Comparison of ENCODE assay signal across 8 cellular contexts in the genomic region with DNA sequence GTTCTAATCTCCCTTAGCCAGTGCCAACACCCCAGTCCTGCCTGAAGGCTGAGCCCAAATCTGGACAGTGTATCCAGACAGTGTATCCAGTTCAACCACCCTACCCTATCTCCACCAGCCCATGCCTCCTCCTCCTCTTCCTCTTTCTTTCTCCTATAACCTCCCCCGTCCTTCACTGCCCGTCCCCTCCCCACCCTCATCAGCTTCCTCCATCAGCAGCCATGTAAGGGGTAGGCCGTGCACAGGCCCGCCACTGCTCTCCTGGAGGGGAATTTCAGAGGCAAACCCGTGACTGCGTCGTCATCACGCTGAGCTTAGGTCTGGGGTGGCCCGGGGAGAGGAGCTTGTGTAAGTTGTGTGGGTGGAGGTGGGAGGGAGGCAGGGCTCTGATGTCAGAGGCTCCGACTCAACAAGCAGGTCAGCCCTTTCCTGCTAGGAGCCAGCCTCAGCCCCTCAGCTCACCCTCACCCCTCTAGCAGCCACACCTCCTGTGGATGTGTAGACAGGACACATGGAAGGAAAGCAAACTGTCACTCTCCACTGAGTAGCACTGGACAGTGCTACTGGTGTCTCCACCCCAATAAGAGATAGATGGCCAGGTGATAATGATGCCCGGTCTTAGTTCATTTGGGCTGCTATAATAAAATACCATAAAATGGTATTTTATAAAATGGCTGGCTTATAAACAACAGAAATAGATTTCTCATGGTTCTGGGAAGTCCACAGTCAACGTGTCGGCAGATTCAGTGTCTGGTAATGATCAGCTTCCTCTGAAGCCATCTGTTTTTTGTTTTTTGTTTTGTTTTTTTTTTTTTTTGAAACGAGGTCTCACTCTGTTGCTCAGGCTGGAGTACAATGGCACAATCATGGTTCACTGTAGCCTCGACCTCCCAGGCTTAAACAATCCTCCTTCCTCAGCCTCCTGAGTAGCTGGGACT. TPM values are rescaled to one million over a fixed set of nuclear protein-coding genes. Genes with fewer than 3 reads are reported as not detected.
A peak's percentile ranks its signal among the peaks of the same experiment; 100 is the strongest.
DNase-seq lines count a peak whose midpoint lies in the region; ATAC-seq and TF ChIP-seq lines count a peak whose summit lies in the region.

No MANE protein-coding gene starts in this region.

- H3K27me3 ChIP-seq in CD4-positive, alpha-beta T cell (ENCODE audit: control insufficient read depth, insufficient read depth, low read length), result no peaks in the 10 kb centered on the region
- H3K27me3 ChIP-seq in Loucy (ENCODE audit: insufficient read depth, low read length, poor library complexity, severe bottlenecking), result no peaks in the 10 kb centered on the region

- peaks cover 39% of the 10 kb centered on the region for H3K4me1 ChIP-seq in Loucy (ENCODE audit: insufficient read depth, low read length, poor library complexity, severe bottlenecking)

- TF ChIP-seq CTCF in CD4-positive, alpha-beta T cell (IDR thresholded peaks at IDR 0.05), result no peak
- TF ChIP-seq CTCF in Loucy (conservative IDR thresholded peaks at IDR 0.05; ENCODE audit: low read length), result no peak

- DNase-seq in CD4-positive, alpha-beta T cell, result peak; percentile 35 to 87 (median 66)
- peak in 2 of 3 experiments; percentile 68 to 75 for DNase-seq in activated CD8-positive, alpha-beta memory T cell treated with anti-CD3 and anti-CD28 coated beads for 48 hours (ENCODE audit: low read depth in 2 of 3, low spot score in 2 of 3)
- DNase-seq in fibroblast of peridontal ligament (ENCODE audit: extremely low read depth), result peak; percentile 34
- peak; percentile 93 for DNase-seq in renal cortical epithelial cell (ENCODE audit: low read depth)
- no peak for DNase-seq in superior temporal gyrus (ENCODE audit: extremely low spot score)
- DNase-seq in NCI-H526 (lab: John Stamatoyannopoulos, UW), result no peak

- POLR2A ChIA-PET in CD4-positive, alpha-beta T cell (lab: Charles Lee), result interaction anchor here (1.1 to 1.8 kb wide), 4 partner anchors 16 to 62 kb away, joined by 3 to 16 read pairs (median 4); no protein-coding TSS in a partner anchor

- no peak overlapping the region for H2AFZ ChIP-seq in Loucy (ENCODE audit: low read length)

- peak overlapping the region; percentile 82 for H3K27ac Mint-ChIP-seq in CD4-positive, alpha-beta T cell

- peak; percentile 96 for ATAC-seq in CD4-positive, alpha-beta T cell (ENCODE audit: poor library complexity)
- ATAC-seq in GM21526 (IDR thresholded peaks at IDR 0.05; ENCODE audit: low FRiP score, unreplicated experiment), result peak; percentile 83

- peak overlapping the region; percentile 18 for H3K4me2 ChIP-seq in Loucy (ENCODE audit: low read depth, low read length, poor library complexity, severe bottlenecking)

- no peaks in the 10 kb centered on the region for H3K79me2 ChIP-seq in Loucy (ENCODE audit: insufficient read depth, low read length)

- CTCF ChIA-PET in CD4-positive, alpha-beta T cell (lab: Charles Lee), result interaction anchor here (1.0 to 2.2 kb wide), 6 partner anchors 16 to 64 kb away, joined by 3 to 13 read pairs (median 7); no protein-coding TSS in a partner anchor

- no peaks in the 10 kb centered on the region for H4K20me1 ChIP-seq in Loucy (ENCODE audit: insufficient read depth, low read length, poor library complexity, severe bottlenecking)

- no peaks in the 10 kb centered on the region for H3K9me2 ChIP-seq in Loucy (replicated peaks; ENCODE audit: low read depth, low read length)

- H3K9ac ChIP-seq in Loucy (ENCODE audit: low read depth, low read length, poor library complexity, severe bottlenecking), result peak overlapping the region; percentile 22

- H3K4me3 ChIP-seq in Loucy (ENCODE audit: low read length, poor library complexity, severe bottlenecking), result no peak overlapping the region

- peaks cover 4% of the 10 kb centered on the region for H3K9me3 Mint-ChIP-seq in CD4-positive, alpha-beta T cell

- intact Hi-C loops in CD4-positive, alpha-beta T cell (cut with DNase I, micrococcal nuclease), result no loop called here

- peak overlapping the region; percentile 40 for H3K27ac ChIP-seq in CD4-positive, alpha-beta T cell (ENCODE audit: low read depth, low read length)

- H3K4me3 Mint-ChIP-seq in CD4-positive, alpha-beta T cell, result no peak overlapping the region

- H3F3A ChIP-seq in Loucy (ENCODE audit: low read depth), result no peaks in the 10 kb centered on the region

- H3K36me3 Mint-ChIP-seq in CD4-positive, alpha-beta T cell (ENCODE audit: low read depth), result no peaks in the 10 kb centered on the region

- H3K27me3 Mint-ChIP-seq in CD4-positive, alpha-beta T cell, result no peaks in the 10 kb centered on the region

- H3K36me3 ChIP-seq in Loucy (ENCODE audit: insufficient read depth, low read length), result no peaks in the 10 kb centered on the region

- H3K9me3 ChIP-seq in CD4-positive, alpha-beta T cell (ENCODE audit: control insufficient read depth, low read length), result no peaks in the 10 kb centered on the region
- no peaks in the 10 kb centered on the region for H3K9me3 ChIP-seq in Loucy (ENCODE audit: insufficient read depth, low read depth, low read length)

- peaks cover 20% of the 10 kb centered on the region for H3K4me1 Mint-ChIP-seq in CD4-positive, alpha-beta T cell (ENCODE audit: low read depth)

RNA-seq across cellular contexts. Expression of a gene that starts 50.4 kb away (rescaled TPM):
- 10 to 100 TPM; 70.9 to 71.8 TPM for total RNA-seq in CD4-positive, alpha-beta T cell
- total RNA-seq in renal cortical epithelial cell, result 53.5 and 63.9 TPM in 2 replicates

Comparison
In these comparisons a context has a peak if more than half of its experiments do, and no peak if none do; other contexts are left out.
1. DNase-seq: peak in CD4-positive, alpha-beta T cell (10 of 10), activated CD8-positive, alpha-beta memory T cell treated with anti-CD3 and anti-CD28 coated beads for 48 hours (2 of 3), fibroblast of peridontal ligament (single experiment) and renal cortical epithelial cell (single experiment); none in superior temporal gyrus (single experiment) and NCI-H526 (0 of 2).